21 cellular contexts compared by ENCODE assay signal in genomic region chr7:18940577-18941134, GRCh38.
DNase-seq lines count a peak whose midpoint lies in the region; ATAC-seq, FAIRE-seq and TF ChIP-seq lines count a peak whose summit lies in the region.
"Had no signal": no experiment of that assay in that cellular context is flagged by ENCODE, and none has a peak within 500 bp of the region (broad histone marks: within the 10 kb centered on the region; RNA-seq: fewer than 3 reads in every experiment).

No MANE protein-coding gene starts in this region.

- POLR2A ChIA-PET in SK-N-SH (lab: Yijun Ruan, JAX): no interaction called here

- intact Hi-C loops in posterior cingulate gyrus (cut with DNase I): no loop called here

- H4K20me1 ChIP-seq in SK-N-SH (ENCODE audit: insufficient read depth): no peaks in the 10 kb centered on the region
- H4K20me1 ChIP-seq: BLaER1 treated with 17β-estradiol and CSF1 and Interleukin-3, amounts not matched to agents 10 nM and 100 nM had no signal

- H3K27ac ChIP-seq in SK-N-SH (ENCODE audit: low read depth in 2 of 2, low read length in 1 of 2): peak overlapping the region; percentile 37 to 89; a peak in 2 of 4 replicates
- H3K27ac ChIP-seq: 22Rv1; BLaER1 treated with 17β-estradiol and CSF1 and Interleukin-3, amounts not matched to agents 10 nM and 100 nM; Peyer's patch had no signal

- CTCF ChIA-PET in SK-N-SH (lab: Yijun Ruan, JAX): interaction anchor here (0.7 to 2.2 kb wide), 3 partner anchors 8 to 444 kb away, joined by 3 to 6 read pairs (median 4); no protein-coding TSS in a partner anchor

- H3K27me3 ChIP-seq in SK-N-SH (ENCODE audit: insufficient read depth) (no peaks in the 10 kb centered on the region), adipocyte (replicated peaks; ENCODE audit: control insufficient read depth, insufficient read depth, low read length) (no peaks in the 10 kb centered on the region)
- H3K27me3 ChIP-seq: BLaER1 treated with 17β-estradiol and CSF1 and Interleukin-3, amounts not matched to agents 10 nM and 100 nM; Peyer's patch had no signal

- H3K79me2 ChIP-seq in SK-N-SH (ENCODE audit: insufficient read depth): no peaks in the 10 kb centered on the region

- 85% methylated on average over 2 of the region's 2 CpGs for WGBS in SK-N-SH (ENCODE audit: low lambda C conversion rate)

- no peak for TF ChIP-seq EP300 in SK-N-SH (IDR thresholded peaks at IDR 0.05; ENCODE audit: borderline replicate concordance in 1 of 2, low read depth in 1 of 2, low read length in 1 of 2)

- peaks cover 0 to 3% of the 10 kb centered on the region in 2 experiments for H3K36me3 ChIP-seq in SK-N-SH (replicated peaks in 1 of 2; ENCODE audit: control insufficient read depth in 1 of 2, insufficient read depth in 2 of 2, low read length in 1 of 2)
- H3K36me3 ChIP-seq in adipocyte (ENCODE audit: control insufficient read depth, insufficient read depth, low read length, severe bottlenecking): no peaks in the 10 kb centered on the region
- H3K36me3 ChIP-seq: BLaER1 treated with 17β-estradiol and CSF1 and Interleukin-3, amounts not matched to agents 10 nM and 100 nM; Peyer's patch had no signal

- no peak for TF ChIP-seq CTCF in SK-N-SH (IDR thresholded peaks at IDR 0.05)
- TF ChIP-seq CTCF in D721Med (IDR thresholded peaks at IDR 0.05; ENCODE audit: insufficient read depth, missing control alignments): no peak

- H3K4me1 ChIP-seq in SK-N-SH (ENCODE audit: control insufficient read depth in 1 of 2, insufficient read depth in 2 of 2, low read depth in 1 of 2, low read length in 1 of 2) (peaks cover 0 to 25% of the 10 kb centered on the region in 2 experiments; a peak in 2 of 4 replicates), adipocyte (ENCODE audit: control insufficient read depth, insufficient read depth, low read length) (peaks cover 17% of the 10 kb centered on the region)
- H3K4me1 ChIP-seq: BLaER1 treated with 17β-estradiol and CSF1 and Interleukin-3, amounts not matched to agents 10 nM and 100 nM; Peyer's patch had no signal

- no peak for TF ChIP-seq RAD21 in SK-N-SH (IDR thresholded peaks at IDR 0.05; ENCODE audit: low read length)

- FAIRE-seq in D721Med (lab: Jason Lieb, UNC): no peak
- FAIRE-seq: HTR-8/SVneo had no signal

- H3K4me2 ChIP-seq in SK-N-SH: peak overlapping the region; percentile 10; the same call in 1 of the 2 replicates
- H3K4me2 ChIP-seq: BLaER1 treated with 17β-estradiol and CSF1 and Interleukin-3, amounts not matched to agents 10 nM and 100 nM had no signal

- H3K4me3 ChIP-seq in SK-N-SH (ENCODE audit: low read depth in 2 of 2, low read length in 1 of 2): no peak overlapping the region
- no peak overlapping the region for H3K4me3 ChIP-seq in adipocyte (ENCODE audit: low read length)
- H3K4me3 ChIP-seq: BLaER1 treated with 17β-estradiol and CSF1 and Interleukin-3, amounts not matched to agents 10 nM and 100 nM; Peyer's patch had no signal

- H2AFZ ChIP-seq in SK-N-SH (ENCODE audit: low read depth): no peak overlapping the region

- DNase-seq in SK-N-SH: no peak
- DNase-seq in adipocyte (ENCODE audit: low read depth): peak; percentile 22
- DNase-seq in iPS-NIHi11 (ENCODE audit: low spot score): peak; percentile 23
- DNase-seq in DMS 273 (lab: John Stamatoyannopoulos, UW; ENCODE audit: unreplicated experiment): no peak
- no peak for DNase-seq in DMS79 (lab: John Stamatoyannopoulos, UW)
- DNase-seq in posterior cingulate gyrus: no peak
- no peak for DNase-seq in D721Med (ENCODE audit: insufficient read length, low spot score)
- DNase-seq: EL, HCEC 1CT, KG1, NCI-H1092, NCI-H1694, NCI-H345, NCI-H526 treated with DMSO at 0.1 percent for 48 hours, Peyer's patch, Right ventricle myocardium superior, SW 1271 had no signal

- no peaks in the 10 kb centered on the region for H3K9me2 ChIP-seq in SK-N-SH

- no peak; the same call in 1 of the 3 replicates for ATAC-seq in SK-N-SH treated with all-trans-retinoic acid at 6 μM for 48 hours

- H3F3A ChIP-seq in SK-N-SH (replicated peaks; ENCODE audit: insufficient read depth): peaks cover 15% of the 10 kb centered on the region

- no peaks in the 10 kb centered on the region for H3K9me3 ChIP-seq in SK-N-SH
- no peaks in the 10 kb centered on the region for H3K9me3 ChIP-seq in adipocyte (ENCODE audit: control insufficient read depth, low read length)
- H3K9me3 ChIP-seq: BLaER1 treated with 17β-estradiol and CSF1 and Interleukin-3, amounts not matched to agents 10 nM and 100 nM; Peyer's patch had no signal

- no peak overlapping the region for H3K9ac ChIP-seq in SK-N-SH
- no peak overlapping the region for H3K9ac ChIP-seq in adipocyte (ENCODE audit: low read length)
- H3K9ac ChIP-seq: BLaER1 treated with 17β-estradiol and CSF1 and Interleukin-3, amounts not matched to agents 10 nM and 100 nM had no signal

TF ChIP-seq in SK-N-SH, 30 proteins besides CTCF, POLR2A, EP300 and RAD21:
- no peak for TF ChIP-seq NFIC (IDR thresholded peaks at IDR 0.05; ENCODE audit: borderline replicate concordance)
- no peak for TF ChIP-seq FOXJ3 (CRISPR knock-in tag; IDR thresholded peaks at IDR 0.05)
- TF ChIP-seq GATA2 (CRISPR knock-in tag; IDR thresholded peaks at IDR 0.05): no peak
- TF ChIP-seq EZH2phosphoT487 (IDR thresholded peaks at IDR 0.05; ENCODE audit: borderline replicate concordance, low read depth): no peak
- TF ChIP-seq RCOR1 (IDR thresholded peaks at IDR 0.05; ENCODE audit: low read length): no peak
- no peak for TF ChIP-seq NRF1 (IDR thresholded peaks at IDR 0.05; ENCODE audit: low read depth, low read length)
- no peak for TF ChIP-seq MEF2A (IDR thresholded peaks at IDR 0.05; ENCODE audit: borderline replicate concordance, low read depth)
- no peak for TF ChIP-seq USF2 (IDR thresholded peaks at IDR 0.05; ENCODE audit: borderline replicate concordance, low read depth, low read length)
- no peak for TF ChIP-seq FOSL2 (IDR thresholded peaks at IDR 0.05; ENCODE audit: borderline replicate concordance, low read depth)
- no peak for TF ChIP-seq FOXM1 (IDR thresholded peaks at IDR 0.05; ENCODE audit: low read depth)
- TF ChIP-seq MXI1 (IDR thresholded peaks at IDR 0.05; ENCODE audit: low read depth, low read length): no peak
- TF ChIP-seq SIN3A (IDR thresholded peaks at IDR 0.05; ENCODE audit: borderline replicate concordance, low read depth, low read length): no peak

TF ChIP-seq in SK-N-SH treated with all-trans-retinoic acid at 6 μM for 48 hours, 23 proteins besides CTCF, POLR2A, EP300 and RAD21:
- TF ChIP-seq ISL1 (CRISPR knock-in tag; IDR thresholded peaks at IDR 0.05) (no peak), ZFP3 (CRISPR knock-in tag; IDR thresholded peaks at IDR 0.05) (no peak), TOX (CRISPR knock-in tag; IDR thresholded peaks at IDR 0.05; ENCODE audit: borderline replicate concordance) (no peak), ZFP30 (CRISPR knock-in tag; IDR thresholded peaks at IDR 0.05) (no peak)
- TF ChIP-seq, protein P1, sequence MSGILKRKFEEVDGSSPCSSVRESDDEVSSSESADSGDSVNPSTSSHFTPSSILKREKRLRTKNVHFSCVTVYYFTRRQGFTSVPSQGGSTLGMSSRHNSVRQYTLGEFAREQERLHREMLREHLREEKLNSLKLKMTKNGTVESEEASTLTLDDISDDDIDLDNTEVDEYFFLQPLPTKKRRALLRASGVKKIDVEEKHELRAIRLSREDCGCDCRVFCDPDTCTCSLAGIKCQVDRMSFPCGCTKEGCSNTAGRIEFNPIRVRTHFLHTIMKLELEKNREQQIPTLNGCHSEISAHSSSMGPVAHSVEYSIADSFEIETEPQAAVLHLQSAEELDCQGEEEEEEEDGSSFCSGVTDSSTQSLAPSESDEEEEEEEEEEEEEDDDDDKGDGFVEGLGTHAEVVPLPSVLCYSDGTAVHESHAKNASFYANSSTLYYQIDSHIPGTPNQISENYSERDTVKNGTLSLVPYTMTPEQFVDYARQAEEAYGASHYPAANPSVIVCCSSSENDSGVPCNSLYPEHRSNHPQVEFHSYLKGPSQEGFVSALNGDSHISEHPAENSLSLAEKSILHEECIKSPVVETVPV (CRISPR knock-in tag; IDR thresholded peaks at IDR 0.05): no peak
- TF ChIP-seq, protein P2, sequence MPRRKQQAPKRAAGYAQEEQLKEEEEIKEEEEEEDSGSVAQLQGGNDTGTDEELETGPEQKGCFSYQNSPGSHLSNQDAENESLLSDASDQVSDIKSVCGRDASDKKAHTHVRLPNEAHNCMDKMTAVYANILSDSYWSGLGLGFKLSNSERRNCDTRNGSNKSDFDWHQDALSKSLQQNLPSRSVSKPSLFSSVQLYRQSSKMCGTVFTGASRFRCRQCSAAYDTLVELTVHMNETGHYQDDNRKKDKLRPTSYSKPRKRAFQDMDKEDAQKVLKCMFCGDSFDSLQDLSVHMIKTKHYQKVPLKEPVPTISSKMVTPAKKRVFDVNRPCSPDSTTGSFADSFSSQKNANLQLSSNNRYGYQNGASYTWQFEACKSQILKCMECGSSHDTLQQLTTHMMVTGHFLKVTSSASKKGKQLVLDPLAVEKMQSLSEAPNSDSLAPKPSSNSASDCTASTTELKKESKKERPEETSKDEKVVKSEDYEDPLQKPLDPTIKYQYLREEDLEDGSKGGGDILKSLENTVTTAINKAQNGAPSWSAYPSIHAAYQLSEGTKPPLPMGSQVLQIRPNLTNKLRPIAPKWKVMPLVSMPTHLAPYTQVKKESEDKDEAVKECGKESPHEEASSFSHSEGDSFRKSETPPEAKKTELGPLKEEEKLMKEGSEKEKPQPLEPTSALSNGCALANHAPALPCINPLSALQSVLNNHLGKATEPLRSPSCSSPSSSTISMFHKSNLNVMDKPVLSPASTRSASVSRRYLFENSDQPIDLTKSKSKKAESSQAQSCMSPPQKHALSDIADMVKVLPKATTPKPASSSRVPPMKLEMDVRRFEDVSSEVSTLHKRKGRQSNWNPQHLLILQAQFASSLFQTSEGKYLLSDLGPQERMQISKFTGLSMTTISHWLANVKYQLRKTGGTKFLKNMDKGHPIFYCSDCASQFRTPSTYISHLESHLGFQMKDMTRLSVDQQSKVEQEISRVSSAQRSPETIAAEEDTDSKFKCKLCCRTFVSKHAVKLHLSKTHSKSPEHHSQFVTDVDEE (CRISPR knock-in tag; IDR thresholded peaks at IDR 0.05): no peak

Comparison
In these comparisons a context has a peak if more than half of its experiments do, and no peak if none do; other contexts are left out.
1. DNase-seq: peak in adipocyte (single experiment) and iPS-NIHi11 (single experiment); none in SK-N-SH (single experiment), DMS 273 (single experiment), DMS79 (single experiment), posterior cingulate gyrus (0 of 10) and D721Med (single experiment).